18 cellular contexts compared by ENCODE assay signal in the genomic region with DNA sequence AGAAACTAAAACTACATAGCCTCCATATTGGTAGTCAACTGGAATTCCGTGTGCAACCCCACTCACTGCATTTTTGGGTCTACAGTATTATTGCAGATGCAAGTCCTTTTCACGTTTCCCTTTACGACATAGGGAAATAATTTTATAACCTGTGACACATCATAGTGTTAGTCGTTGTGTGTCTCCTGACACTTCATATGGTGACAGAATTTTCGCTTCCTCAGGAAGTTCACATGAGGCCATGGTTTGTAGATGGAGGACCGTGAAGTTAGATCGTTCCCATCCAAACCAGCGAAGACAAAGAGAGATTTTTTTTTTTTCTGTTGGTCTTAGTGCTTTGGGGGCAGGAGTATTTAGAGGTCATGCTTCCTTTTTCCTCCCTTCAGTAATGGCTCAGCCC. TPM values are rescaled to one million over a fixed set of nuclear protein-coding genes. Genes with fewer than 3 reads are reported as not detected.
DNase-seq lines count a peak whose midpoint lies in the region; ATAC-seq and TF ChIP-seq lines count a peak whose summit lies in the region.
"Had no signal": no experiment of that assay in that cellular context is flagged by ENCODE, and none has a peak within 500 bp of the region (broad histone marks: within the 10 kb centered on the region; RNA-seq: fewer than 3 reads in every experiment).

No MANE protein-coding gene starts in this region.

- WGBS in body of pancreas, 2 donors: 78 to 88% methylated on average over 8 of the region's 8 CpGs

- peak; percentile 34 for ATAC-seq in GM21825 (IDR thresholded peaks at IDR 0.05; ENCODE audit: unreplicated experiment)
- no peak for ATAC-seq in GM21619 (IDR thresholded peaks at IDR 0.05; ENCODE audit: unreplicated experiment)
- no peak for ATAC-seq in body of pancreas

- TF ChIP-seq CTCF in body of pancreas (IDR thresholded peaks at IDR 0.05): no peak

- H3K27ac ChIP-seq in body of pancreas: peak overlapping the region in 1 of 4 donors; percentile 24
- H3K27ac ChIP-seq: 22Rv1, neural progenitor cell, tibial artery had no signal

- no peaks in the 10 kb centered on the region for H3K4me1 ChIP-seq in body of pancreas
- H3K4me1 ChIP-seq: tibial artery had no signal

- H3K9me3 ChIP-seq in body of pancreas: no peaks in the 10 kb centered on the region
- H3K9me3 ChIP-seq: tibial artery had no signal

- no peak overlapping the region for H3K4me3 ChIP-seq in body of pancreas
- H3K4me3 ChIP-seq: neural progenitor cell, tibial artery had no signal

- peaks cover 0 to 14% of the 10 kb centered on the region in 2 donors for H3K36me3 ChIP-seq in body of pancreas (replicated peaks in 1 of 2; ENCODE audit: insufficient read depth in 1 of 2, low read depth in 2 of 2)

- TF ChIP-seq POLR2A in body of pancreas (IDR thresholded peaks at IDR 0.05): no peak

- H3K27me3 ChIP-seq in body of pancreas: no peaks in the 10 kb centered on the region
- H3K27me3 ChIP-seq: neural progenitor cell, tibial artery had no signal

- peak; percentile 72 for DNase-seq in SIG-M5 treated with dmso at 0.1 percent for 504 hours (lab: John Stamatoyannopoulos, UW; ENCODE audit: unreplicated experiment)
- no peak for DNase-seq in SIG-M5 (lab: John Stamatoyannopoulos, UW)
- DNase-seq in NOMO-1 treated with DMSO at 0.1 percent for 48 hours (lab: John Stamatoyannopoulos, UW; ENCODE audit: unreplicated experiment): peak; percentile 92
- DNase-seq in pons (ENCODE audit: low spot score): peak; percentile 40
- DNase-seq in body of pancreas: no peak
- no peak for DNase-seq in LoVo (ENCODE audit: low spot score)
- DNase-seq: activated T-cell treated with anti-CD3 and anti-CD28 coated beads, Interleukin-2, amount 50 U/mL, for 24 hours; anterior cingulate cortex; effector memory CD4-positive, alpha-beta T cell; foreskin melanocyte; NCI-H1092 treated with DMSO at 0.1 percent for 48 hours; NCI-H526; SHP77; tibial artery had no signal

- intact Hi-C loops in body of pancreas (cut with DNase I): no loop called here

RNA-seq across cellular contexts. Expression of a gene that starts 15.7 kb away (rescaled TPM):
- 10 to 100 TPM in 1 of 2 donors, 1 to 10 TPM in 1; 7.0 to 22.1 TPM for total RNA-seq in body of pancreas

Comparison
In these comparisons a context has a peak if more than half of its experiments do, and no peak if none do; other contexts are left out.
1. DNase-seq: peak in SIG-M5 treated with dmso at 0.1 percent for 504 hours (single experiment), NOMO-1 treated with DMSO at 0.1 percent for 48 hours (single experiment) and pons (single experiment); none in SIG-M5 (single experiment), body of pancreas (0 of 4) and LoVo (single experiment).